9 cellular contexts compared by ENCODE assay signal in the genomic region with DNA sequence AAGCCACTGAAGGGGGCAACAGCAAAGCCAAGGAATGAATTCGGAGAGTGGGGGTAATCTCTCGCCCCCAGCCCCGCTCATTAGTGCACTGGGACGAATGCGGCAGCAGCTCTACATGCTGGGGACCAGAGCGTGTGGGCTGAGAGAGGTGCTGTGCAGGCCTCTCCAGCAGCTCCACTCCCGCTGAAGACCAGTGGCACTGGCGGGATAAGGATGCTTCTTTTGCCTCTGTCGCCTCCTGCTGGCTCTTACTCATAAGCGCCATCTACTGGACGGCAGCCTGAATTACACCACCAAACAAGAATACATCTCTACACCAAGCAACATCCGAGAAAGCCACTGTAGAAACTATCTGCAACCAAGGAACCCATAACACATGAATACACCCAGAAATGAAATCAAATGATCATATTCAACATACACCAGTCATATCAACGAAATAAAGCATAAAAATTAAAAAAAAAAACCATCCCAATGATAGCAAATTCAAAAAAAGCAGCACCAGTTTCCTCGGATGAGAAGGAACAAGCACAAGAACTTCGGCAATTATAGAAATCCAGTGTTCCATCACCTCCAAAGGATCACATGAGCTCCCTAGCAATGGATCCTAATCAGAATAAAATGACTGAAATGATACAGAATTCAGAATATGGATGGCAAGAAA.
DNase-seq lines count a peak whose midpoint lies in the region; ATAC-seq, FAIRE-seq and TF ChIP-seq lines count a peak whose summit lies in the region.
"Had no signal": no experiment of that assay in that cellular context is flagged by ENCODE, and none has a peak within 500 bp of the region (broad histone marks: within the 10 kb centered on the region; RNA-seq: fewer than 3 reads in every experiment).

No MANE protein-coding gene starts in this region.

- ATAC-seq in HG03432 (IDR thresholded peaks at IDR 0.05; ENCODE audit: unreplicated experiment) = peak; percentile 39
- no peak for ATAC-seq in HG02884 (IDR thresholded peaks at IDR 0.05; ENCODE audit: unreplicated experiment)
- no peak for ATAC-seq in GM18909 (IDR thresholded peaks at IDR 0.05; ENCODE audit: poor library complexity, unreplicated experiment)

- H3K27ac ChIP-seq in astrocyte (ENCODE audit: low read depth, low read length) (no peak overlapping the region), kidney (ENCODE audit: low read depth in 2 of 2, low read length in 2 of 2) (no peak overlapping the region)

- H2AFZ ChIP-seq in astrocyte (ENCODE audit: low read depth, low read length) = no peak overlapping the region

- H3K9me3 ChIP-seq in astrocyte (ENCODE audit: insufficient read depth, low read depth, low read length) = no peaks in the 10 kb centered on the region
- no peaks in the 10 kb centered on the region for H3K9me3 ChIP-seq in kidney (ENCODE audit: control insufficient read depth in 1 of 2, low read length in 2 of 2)

- peak; percentile 81 for TF ChIP-seq CTCF in GM12874 (IDR thresholded peaks at IDR 0.05; ENCODE audit: insufficient read depth, low read depth, low read length)
- peak; percentile 63 for TF ChIP-seq CTCF in astrocyte (IDR thresholded peaks at IDR 0.05; ENCODE audit: insufficient read depth, low read depth, low read length)
- TF ChIP-seq CTCF in kidney (IDR thresholded peaks at IDR 0.05; ENCODE audit: borderline replicate concordance, extremely low read depth, insufficient read depth) = peak; percentile 59

- no peak overlapping the region for H3K4me2 ChIP-seq in astrocyte (ENCODE audit: low read length)

- no peak overlapping the region for H3K9ac ChIP-seq in astrocyte (ENCODE audit: low read length)
- H3K9ac ChIP-seq in kidney (ENCODE audit: low read length in 2 of 2) = no peak overlapping the region

- no peaks in the 10 kb centered on the region for H3K27me3 ChIP-seq in astrocyte (ENCODE audit: insufficient read depth, low read length)

- peak; percentile 48 for DNase-seq in SKM-1 treated with dmso at 0.1 percent for 144 hours (lab: John Stamatoyannopoulos, UW; ENCODE audit: unreplicated experiment)
- DNase-seq in astrocyte (ENCODE audit: low read depth) = no peak
- DNase-seq in kidney = no peak
- peak; percentile 12 to 39 for DNase-seq in stimulated activated CD8-positive, alpha-beta memory T cell treated with anti-CD3 and anti-CD28 coated beads, Interleukin-2, amount 100 ng/mL, for 48 hours (ENCODE audit: low read depth in 2 of 2)

- peaks cover 28% of the 10 kb centered on the region for H4K20me1 ChIP-seq in astrocyte (ENCODE audit: insufficient read depth, low read length)

- no peaks in the 10 kb centered on the region for H3K27me3 Mint-ChIP-seq in astrocyte (ENCODE audit: low read depth, unreplicated experiment)

- no peak overlapping the region for H3K4me3 Mint-ChIP-seq in astrocyte (ENCODE audit: unreplicated experiment)

- peaks cover 2% of the 10 kb centered on the region for H3K9me3 Mint-ChIP-seq in astrocyte (ENCODE audit: unreplicated experiment)

- no peaks in the 10 kb centered on the region for H3K36me3 ChIP-seq in astrocyte (ENCODE audit: insufficient read depth, low read length)
- H3K36me3 ChIP-seq in kidney (ENCODE audit: control insufficient read depth in 1 of 2, insufficient read depth in 2 of 2, low read length in 2 of 2) = no peaks in the 10 kb centered on the region

- H3K36me3 Mint-ChIP-seq in astrocyte (ENCODE audit: low read depth, unreplicated experiment) = peaks cover 11% of the 10 kb centered on the region

- no peak overlapping the region for H3K27ac Mint-ChIP-seq in astrocyte (ENCODE audit: unreplicated experiment)

- peaks cover 4% of the 10 kb centered on the region for H3K4me1 Mint-ChIP-seq in astrocyte (ENCODE audit: low read depth, unreplicated experiment)

- FAIRE-seq in astrocyte (lab: Jason Lieb, UNC) = no peak
- FAIRE-seq in kidney (lab: Jason Lieb, UNC) = no peak
- FAIRE-seq: colon had no signal

- no peak overlapping the region for H3K4me3 ChIP-seq in astrocyte (ENCODE audit: insufficient read depth, low read depth, low read length)
- H3K4me3 ChIP-seq in kidney (ENCODE audit: low read length in 2 of 2) = no peak overlapping the region

- H3K79me2 ChIP-seq in astrocyte (ENCODE audit: insufficient read depth, low read length) = peaks cover 9% of the 10 kb centered on the region

- H3K4me1 ChIP-seq in astrocyte (ENCODE audit: insufficient read depth, low read length) (no peaks in the 10 kb centered on the region), kidney (ENCODE audit: control insufficient read depth in 1 of 2, insufficient read depth in 1 of 2, low read depth in 1 of 2, low read length in 2 of 2) (no peaks in the 10 kb centered on the region)

- intact Hi-C loops in kidney (cut with DNase I) = no loop called here

Comparison
In these comparisons a context has a peak if more than half of its experiments do, and no peak if none do; other contexts are left out.
1. DNase-seq: peak in SKM-1 treated with dmso at 0.1 percent for 144 hours (single experiment) and stimulated activated CD8-positive, alpha-beta memory T cell treated with anti-CD3 and anti-CD28 coated beads, Interleukin-2, amount 100 ng/mL, for 48 hours (2 of 2); none in astrocyte (single experiment) and kidney (single experiment).
2. Peak in every context shown above with its lines, with median percentiles within 50 percentile points of each other: CTCF ChIP-seq.